Comparison of ENCODE assay signal across 8 cellular contexts in the genomic region with DNA sequence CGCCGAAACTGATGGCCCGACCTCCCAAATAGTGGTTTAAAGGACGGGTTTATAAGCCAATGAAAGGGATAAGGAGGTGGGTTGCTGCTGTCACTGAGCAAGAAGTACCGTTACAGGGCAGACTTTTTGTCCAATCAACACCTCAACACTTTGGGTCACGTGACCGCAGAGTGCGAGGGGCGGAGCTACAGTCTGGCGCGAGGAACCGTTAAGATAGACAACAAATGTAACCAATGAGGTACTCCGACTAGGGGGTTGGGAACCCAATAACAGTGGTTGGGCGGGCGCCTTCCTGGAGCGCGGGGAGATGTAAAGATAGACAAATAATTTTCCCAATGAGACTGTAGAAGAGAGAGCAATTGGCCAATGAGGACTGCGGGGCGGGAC. TPM values are rescaled to one million over a fixed set of nuclear protein-coding genes. Genes with fewer than 3 reads are reported as not detected.
DNase-seq lines count a peak whose midpoint lies in the region; ATAC-seq, FAIRE-seq and TF ChIP-seq lines count a peak whose summit lies in the region.

A gene with protein sequence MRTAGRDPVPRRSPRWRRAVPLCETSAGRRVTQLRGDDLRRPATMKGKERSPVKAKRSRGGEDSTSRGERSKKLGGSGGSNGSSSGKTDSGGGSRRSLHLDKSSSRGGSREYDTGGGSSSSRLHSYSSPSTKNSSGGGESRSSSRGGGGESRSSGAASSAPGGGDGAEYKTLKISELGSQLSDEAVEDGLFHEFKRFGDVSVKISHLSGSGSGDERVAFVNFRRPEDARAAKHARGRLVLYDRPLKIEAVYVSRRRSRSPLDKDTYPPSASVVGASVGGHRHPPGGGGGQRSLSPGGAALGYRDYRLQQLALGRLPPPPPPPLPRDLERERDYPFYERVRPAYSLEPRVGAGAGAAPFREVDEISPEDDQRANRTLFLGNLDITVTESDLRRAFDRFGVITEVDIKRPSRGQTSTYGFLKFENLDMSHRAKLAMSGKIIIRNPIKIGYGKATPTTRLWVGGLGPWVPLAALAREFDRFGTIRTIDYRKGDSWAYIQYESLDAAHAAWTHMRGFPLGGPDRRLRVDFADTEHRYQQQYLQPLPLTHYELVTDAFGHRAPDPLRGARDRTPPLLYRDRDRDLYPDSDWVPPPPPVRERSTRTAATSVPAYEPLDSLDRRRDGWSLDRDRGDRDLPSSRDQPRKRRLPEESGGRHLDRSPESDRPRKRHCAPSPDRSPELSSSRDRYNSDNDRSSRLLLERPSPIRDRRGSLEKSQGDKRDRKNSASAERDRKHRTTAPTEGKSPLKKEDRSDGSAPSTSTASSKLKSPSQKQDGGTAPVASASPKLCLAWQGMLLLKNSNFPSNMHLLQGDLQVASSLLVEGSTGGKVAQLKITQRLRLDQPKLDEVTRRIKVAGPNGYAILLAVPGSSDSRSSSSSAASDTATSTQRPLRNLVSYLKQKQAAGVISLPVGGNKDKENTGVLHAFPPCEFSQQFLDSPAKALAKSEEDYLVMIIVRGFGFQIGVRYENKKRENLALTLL (plus strand): TSS at position 338 of the 387 bp plus-strand sequence. CDS start 29 bp downstream, at position 367.

- H3K36me3 ChIP-seq in gastroesophageal sphincter (peaks cover 0 to 24% of the 10 kb centered on the region in 2 donors), neutrophil (peaks cover 16% of the 10 kb centered on the region)

- peaks cover 64% of the 10 kb centered on the region for H3K4me1 Mint-ChIP-seq in HFFc6 (ENCODE audit: low read depth)

- in situ Hi-C loops in SK-MEL-5 (cut with HindIII; ENCODE audit: low pct_unique_long_range_greater_than_20kb, low sequenced_read_pairs) = no loop called here

- no peaks in the 10 kb centered on the region for H3K9me3 Mint-ChIP-seq in HFFc6

- TF ChIP-seq CTCF in HFFc6 (IDR thresholded peaks at IDR 0.05) = no peak
- no peak for TF ChIP-seq CTCF in gastroesophageal sphincter (IDR thresholded peaks at IDR 0.05)
- no peak for TF ChIP-seq CTCF in neutrophil (IDR thresholded peaks at IDR 0.05)

- H3K27me3 ChIP-seq in gastroesophageal sphincter (no peaks in the 10 kb centered on the region), neutrophil (no peaks in the 10 kb centered on the region)

- ATAC-seq in gastroesophageal sphincter = peak; percentile 91

- no peak within 1 kb of the TSS for H3K4me3 Mint-ChIP-seq in HFFc6

- no peak for TF ChIP-seq POLR2A in gastroesophageal sphincter (IDR thresholded peaks at IDR 0.05)

- 0 to 3% methylated on average over 13 to 16 of the region's 19 CpGs for WGBS in gastroesophageal sphincter (ENCODE audit: low coverage in 1 of 2), 2 donors

- H3K4me1 ChIP-seq in gastroesophageal sphincter (peaks cover 4 to 52% (median 24%) of the 10 kb centered on the region in 3 donors), neutrophil (ENCODE audit: control insufficient read depth in 1 of 2, insufficient read depth in 1 of 2, low read depth in 1 of 2, low read length in 1 of 2) (peaks cover 41 to 44% of the 10 kb centered on the region in 2 experiments)

- H3K27me3 Mint-ChIP-seq in HFFc6 (ENCODE audit: insufficient read depth) = peaks cover 2% of the 10 kb centered on the region

- H3K9me3 ChIP-seq in gastroesophageal sphincter (no peaks in the 10 kb centered on the region), neutrophil (no peaks in the 10 kb centered on the region)

- no peak for TF ChIP-seq EP300 in gastroesophageal sphincter (IDR thresholded peaks at IDR 0.05)

- H3K36me3 Mint-ChIP-seq in HFFc6 (ENCODE audit: low read depth) = peaks cover 39% of the 10 kb centered on the region

- peak; percentile 100 for DNase-seq in HFFc6
- peak; percentile 100 for DNase-seq in MV-4-11 (lab: John Stamatoyannopoulos, UW)
- DNase-seq in SK-MEL-5 (ENCODE audit: low read depth, low spot score) = peak; percentile 99
- DNase-seq in activated naive CD4-positive, alpha-beta T cell (lab: John Stamatoyannopoulos, UW) = peak; percentile 84 to 92 (median 89)
- peak in 48 of 49 donors; percentile 93 to 100 (median 99) for DNase-seq in substantia nigra (lab: John Stamatoyannopoulos, UW)

- H3K27ac ChIP-seq in gastroesophageal sphincter (peak within 1 kb of the TSS; percentile 72 to 99 (median 94)), neutrophil (peak within 1 kb of the TSS; percentile 92), substantia nigra (ENCODE audit: low read depth, low read length, poor library complexity, severe bottlenecking) (peak within 1 kb of the TSS; percentile 95)

- H3K4me3 ChIP-seq in gastroesophageal sphincter (peak within 1 kb of the TSS; percentile 59 to 80), neutrophil (ENCODE audit: low read depth in 1 of 2, low read length in 1 of 2) (peak within 1 kb of the TSS; percentile 91 to 99)

- no peak within 1 kb of the TSS for H3K27ac Mint-ChIP-seq in HFFc6

- peak; percentile 98 for FAIRE-seq in G401.6 (lab: Jason Lieb, UNC)

RNA-seq across cellular contexts. Expression of the gene that starts here (rescaled TPM):
- 10 to 100 TPM; 16.1 to 18.2 (median 17.3) TPM for total RNA-seq in HFFc6 (2021; fragmentation: NEBNext Ultra II Directional; extraction: Animal tissue kit (Norgen Biotek cat#: 25700))
- 21.8 and 24.1 TPM in 2 replicates for total RNA-seq in SK-MEL-5 (2014; rRNA removed; shearing (Covaris generic))
- 11.1 and 15.2 TPM in 2 replicates for polyA plus RNA-seq in SK-MEL-5 (2015; cell fraction: cytosol; rRNA removed)
- polyA plus RNA-seq in SK-MEL-5 (2015; cell fraction: nucleus; rRNA removed) = 27.0 and 35.0 TPM in 2 replicates
- total RNA-seq in gastroesophageal sphincter = 10 to 100 TPM; 16.7 to 36.9 (median 30.2) TPM

Comparison
In these comparisons a context has a peak if more than half of its experiments do, and no peak if none do; other contexts are left out.
1. Peak in every context shown above with its lines: DNase-seq, ATAC-seq, H3K4me3 ChIP-seq and H3K27ac ChIP-seq.